1 cellular context compared by ENCODE assay signal in genomic region chr14:67641480-67641879, GRCh38.
TF ChIP-seq lines count a peak whose summit lies in the region.

No MANE protein-coding gene starts in this region.

TF ChIP-seq in HepG2, 621 proteins besides CTCF, POLR2A, EP300 and RAD21:
- TF ChIP-seq ZNF121 (CRISPR knock-in tag; IDR thresholded peaks at IDR 0.05) = peak; percentile 55; the same call in 1 of the 2 replicates
- no peak for TF ChIP-seq BCLAF1 (IDR thresholded peaks at IDR 0.05)
